Comparison of ENCODE assay signal across 1 cellular context in the genomic region with DNA sequence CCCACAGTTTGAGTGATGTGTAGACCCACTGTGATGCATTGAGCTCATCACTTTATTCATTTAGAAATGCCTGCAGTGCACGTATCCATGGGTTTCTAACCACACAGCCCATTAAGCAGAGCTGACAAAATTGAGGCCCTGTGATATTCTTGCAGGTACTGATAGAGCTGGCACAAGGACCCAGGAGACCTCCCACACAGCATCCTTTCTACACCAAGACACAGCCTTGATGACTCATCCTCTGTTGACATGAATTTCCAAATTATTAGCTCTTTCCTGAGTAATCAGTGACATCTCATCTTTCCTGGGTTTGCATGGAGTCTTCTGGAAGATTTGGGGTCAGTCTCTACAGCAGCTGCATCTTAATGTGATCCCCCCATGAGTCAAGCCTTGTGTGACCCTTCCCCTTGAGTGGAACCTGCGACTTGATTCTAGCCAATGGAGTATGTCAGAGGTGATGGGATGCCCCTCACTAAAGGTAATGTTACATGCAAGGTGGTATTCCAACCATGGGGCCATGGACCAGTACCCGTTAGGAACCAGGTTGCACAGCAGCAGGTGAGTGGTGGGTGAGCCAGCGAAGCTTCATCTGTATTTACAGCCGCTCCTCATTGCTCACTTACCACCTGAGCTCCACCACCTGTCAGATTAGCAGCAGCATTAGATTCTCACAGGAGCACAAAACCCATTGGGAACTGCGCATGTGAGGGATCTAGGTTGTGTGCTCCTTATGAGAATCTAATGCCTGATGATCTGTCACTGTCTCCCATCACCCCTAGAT.
TF ChIP-seq lines count a peak whose summit lies in the region.

No MANE protein-coding gene starts in this region.

TF ChIP-seq in H1, 55 proteins besides CTCF, POLR2A, EP300 and RAD21 (continued from another document):
- TF ChIP-seq GTF2F1 (IDR thresholded peaks at IDR 0.05; ENCODE audit: borderline replicate concordance, low read depth, low read length) = no peak
- TF ChIP-seq SUZ12 (IDR thresholded peaks at IDR 0.05; ENCODE audit: low read length) = no peak
- no peak for TF ChIP-seq TAF1 (IDR thresholded peaks at IDR 0.05; ENCODE audit: low read depth, low read length)
